ENCODE assay signal across 9 cellular contexts in genomic region chr11:44566559-44566949, GRCh38. TPM values are rescaled to one million over a fixed set of nuclear protein-coding genes. Genes with fewer than 3 reads are reported as not detected.
DNase-seq lines count a peak whose midpoint lies in the region; ATAC-seq and TF ChIP-seq lines count a peak whose summit lies in the region.
"Had no signal": no experiment of that assay in that cellular context is flagged by ENCODE, and none has a peak within 500 bp of the region (broad histone marks: within the 10 kb centered on the region; RNA-seq: fewer than 3 reads in every experiment).

No MANE protein-coding gene starts in this region.

- peaks cover 41 to 87% (median 70%) of the 10 kb centered on the region in 6 donors for H3K4me1 ChIP-seq in spleen

- intact Hi-C loops in spleen (cut with DNase I; ENCODE audit: low total_unique reads), result loop anchor here (5.0 kb wide), 1 partner anchor 36 kb away; no protein-coding TSS in a partner anchor

- peak overlapping the region in 7 of 8 donors; percentile 9 to 95 (median 88) for H3K27ac ChIP-seq in spleen

- TF ChIP-seq CTCF in fibroblast of mammary gland (conservative IDR thresholded peaks at IDR 0.05; ENCODE audit: control insufficient read depth, insufficient read depth, low read depth, low read length), result no peak
- no peak for TF ChIP-seq CTCF in spleen (IDR thresholded peaks at IDR 0.05 in 8 of 11, conservative IDR thresholded peaks at IDR 0.05 in 3 of 11)

- POLR2A ChIA-PET in T-cell (lab: Charles Lee), result interaction anchor here in 1 of 2 donors (0.6 kb wide), 1 partner anchor 46 kb away, joined by 3 read pairs; no protein-coding TSS in a partner anchor

- no peaks in the 10 kb centered on the region for H3K9me3 ChIP-seq in spleen

- peaks cover 31% of the 10 kb centered on the region for H3K36me3 Mint-ChIP-seq in T-helper 1 cell treated with Interleukin-12 subunit alpha and Interleukin-12 subunit beta and Interleukin-4 antibody, amounts not matched to agents 30 μg/mL and 1 μg/mL, for 36 hours (ENCODE audit: low read depth)
- no peaks in the 10 kb centered on the region for H3K36me3 Mint-ChIP-seq in T-cell

- in situ Hi-C loops in G401 (cut with HindIII; ENCODE audit: low sequenced_read_pairs), result no loop called here

- H3K27me3 Mint-ChIP-seq in T-helper 1 cell treated with Interleukin-12 subunit alpha and Interleukin-12 subunit beta and Interleukin-4 antibody, amounts not matched to agents 30 μg/mL and 1 μg/mL, for 36 hours (ENCODE audit: low read depth), result no peaks in the 10 kb centered on the region
- H3K27me3 Mint-ChIP-seq in T-cell, result no peaks in the 10 kb centered on the region

- CTCF ChIA-PET in T-cell (lab: Charles Lee), result interaction anchor here in 1 of 2 donors (2.2 kb wide), 1 partner anchor 45 kb away, joined by 16 read pairs; no protein-coding TSS in a partner anchor

- H3K27ac Mint-ChIP-seq in T-helper 1 cell treated with Interleukin-12 subunit alpha and Interleukin-12 subunit beta and Interleukin-4 antibody, amounts not matched to agents 30 μg/mL and 1 μg/mL, for 36 hours, result peak overlapping the region; percentile 87
- H3K27ac Mint-ChIP-seq in T-cell, result peak overlapping the region; percentile 80 to 81

- no peak for TF ChIP-seq POLR2A in spleen (IDR thresholded peaks at IDR 0.05)

- H3K9me3 Mint-ChIP-seq in T-helper 1 cell treated with Interleukin-12 subunit alpha and Interleukin-12 subunit beta and Interleukin-4 antibody, amounts not matched to agents 30 μg/mL and 1 μg/mL, for 36 hours, result no peaks in the 10 kb centered on the region
- H3K9me3 Mint-ChIP-seq in T-cell, result no peaks in the 10 kb centered on the region

- DNase-seq in T-helper 1 cell (no peak), T-cell (no peak), fibroblast of mammary gland (ENCODE audit: low read depth) (no peak), spleen (no peak), G401 (ENCODE audit: low spot score) (no peak)
- DNase-seq: NCI-H524 treated with DMSO at 0.1 percent for 48 hours had no signal

- whole genome bisulfite sequencing in spleen, 5 donors, result 40 to 75% (median 54%) methylated on average over 1 of the region's 1 CpG

- no peaks in the 10 kb centered on the region for H3K27me3 ChIP-seq in spleen (replicated peaks in 1 of 7)

- peaks cover 48% of the 10 kb centered on the region for H3K4me1 Mint-ChIP-seq in T-helper 1 cell treated with Interleukin-12 subunit alpha and Interleukin-12 subunit beta and Interleukin-4 antibody, amounts not matched to agents 30 μg/mL and 1 μg/mL, for 36 hours (ENCODE audit: low read depth)
- peaks cover 48 to 62% (median 56%) of the 10 kb centered on the region in 3 donors for H3K4me1 Mint-ChIP-seq in T-cell

- H3K4me3 ChIP-seq in fibroblast of mammary gland (ENCODE audit: control insufficient read depth, low read depth, low read length) (peak overlapping the region; percentile 72), spleen (peak overlapping the region; percentile 48 to 76 (median 66))

- no peak for ATAC-seq in T-cell (replicated peaks in 1 of 4)
- ATAC-seq in HG03175 (IDR thresholded peaks at IDR 0.05; ENCODE audit: unreplicated experiment), result no peak
- ATAC-seq in GM21360 (IDR thresholded peaks at IDR 0.05; ENCODE audit: unreplicated experiment), result no peak

- H3K36me3 ChIP-seq in spleen, result peaks cover 0 to 12% (median 0%) of the 10 kb centered on the region in 6 donors

- H3K4me3 Mint-ChIP-seq in T-helper 1 cell treated with Interleukin-12 subunit alpha and Interleukin-12 subunit beta and Interleukin-4 antibody, amounts not matched to agents 30 μg/mL and 1 μg/mL, for 36 hours, result peak overlapping the region; percentile 91
- peak overlapping the region; percentile 81 to 88 (median 83) for H3K4me3 Mint-ChIP-seq in T-cell

RNA-seq across cellular contexts. Expression of gene CD82, which starts 1.1 kb away (rescaled TPM):
- 10 to 100 TPM; 53.4 to 99.6 (median 69.0) TPM for total RNA-seq in T-cell
- 100 to 1,000 TPM in 4 of 7 donors, 10 to 100 TPM in 3; 65.3 to 174 (median 125) TPM for total RNA-seq in spleen
- 100 to 1,000 TPM in 1 of 3 donors, 10 to 100 TPM in 2; 27.8 to 111 (median 35.3) TPM for polyA plus RNA-seq in spleen
- total RNA-seq in G401 (2014; rRNA removed; shearing (Covaris generic)), result 16.1 and 18.7 TPM in 2 replicates
